ENCODE assay signal across 11 cellular contexts in genomic region chr4:183838987-183839712, GRCh38.
DNase-seq lines count a peak whose midpoint lies in the region; ATAC-seq and TF ChIP-seq lines count a peak whose summit lies in the region.
"Had no signal": no experiment of that assay in that cellular context is flagged by ENCODE, and none has a peak within 500 bp of the region (broad histone marks: within the 10 kb centered on the region; RNA-seq: fewer than 3 reads in every experiment).

No MANE protein-coding gene starts in this region.

- no peaks in the 10 kb centered on the region for H3K36me3 ChIP-seq in WERI-Rb-1
- H3K36me3 ChIP-seq in iPS DF 6.9 (ENCODE audit: control insufficient read depth, insufficient read depth, low read length): no peaks in the 10 kb centered on the region
- H3K36me3 ChIP-seq in colonic mucosa: no peaks in the 10 kb centered on the region

- ATAC-seq in GM18873 (IDR thresholded peaks at IDR 0.05; ENCODE audit: low FRiP score, unreplicated experiment): no peak
- ATAC-seq: effector memory CD8-positive, alpha-beta T cell had no signal

- peak; percentile 2 for TF ChIP-seq CTCF in HFF-Myc (IDR thresholded peaks at IDR 0.05; ENCODE audit: low read depth, low read length, missing control alignments)
- peak; percentile 29; the same call in 1 of the 2 replicates for TF ChIP-seq CTCF in WERI-Rb-1 (IDR thresholded peaks at IDR 0.05; ENCODE audit: low read depth, low read length)
- no peak for TF ChIP-seq CTCF in colonic mucosa (IDR thresholded peaks at IDR 0.05)

- peak; percentile 23 for DNase-seq in A172 (ENCODE audit: low spot score)
- DNase-seq in HFF-Myc (ENCODE audit: extremely low read depth, low read depth): no peak
- DNase-seq in WERI-Rb-1: peak; percentile 40
- DNase-seq in iPS DF 6.9 (ENCODE audit: low read depth, low spot score): peak; percentile 45
- DNase-seq in colonic mucosa: no peak
- no peak for DNase-seq in NCI-H1048 (lab: John Stamatoyannopoulos, UW)
- no peak for DNase-seq in DMS53 treated with DMSO at 0.1 percent for 48 hours (lab: John Stamatoyannopoulos, UW; ENCODE audit: unreplicated experiment)
- DNase-seq: effector memory CD8-positive, alpha-beta T cell; Karpas-422; naive B cell had no signal

- no peak overlapping the region for H3K27ac ChIP-seq in WERI-Rb-1
- no peak overlapping the region for H3K27ac ChIP-seq in iPS DF 6.9 (ENCODE audit: low read length)
- no peak overlapping the region for H3K27ac ChIP-seq in colonic mucosa

- intact Hi-C loops in colonic mucosa (cut with DNase I): no loop called here

- H3K9me3 ChIP-seq in WERI-Rb-1 (ENCODE audit: severe bottlenecking): no peaks in the 10 kb centered on the region
- H3K9me3 ChIP-seq in iPS DF 6.9 (ENCODE audit: control insufficient read depth, insufficient read depth, low read length): no peaks in the 10 kb centered on the region
- H3K9me3 ChIP-seq in colonic mucosa: no peaks in the 10 kb centered on the region

- H3K4me3 ChIP-seq in HFF-Myc (replicated peaks; ENCODE audit: low read depth, low read length): no peak overlapping the region
- H3K4me3 ChIP-seq in WERI-Rb-1 (ENCODE audit: low read depth, low read length): no peak overlapping the region
- H3K4me3 ChIP-seq in iPS DF 6.9 (ENCODE audit: low read length): no peak overlapping the region
- no peak overlapping the region for H3K4me3 ChIP-seq in colonic mucosa

- WGBS in iPS DF 6.9 (ENCODE audit: insufficient coverage, insufficient read length): no CpG with 5 or more reads among the region's 16 CpGs

- H3K27me3 ChIP-seq in WERI-Rb-1 (ENCODE audit: insufficient read depth, low read depth, severe bottlenecking) (no peaks in the 10 kb centered on the region), iPS DF 6.9 (ENCODE audit: control insufficient read depth, insufficient read depth, low read length) (no peaks in the 10 kb centered on the region), colonic mucosa (no peaks in the 10 kb centered on the region)

- H3K9ac ChIP-seq in colonic mucosa (ENCODE audit: low read depth in 2 of 2, low read length in 2 of 2): no peak overlapping the region

- H3K4me1 ChIP-seq in iPS DF 6.9 (ENCODE audit: control insufficient read depth, insufficient read depth, low read length) (no peaks in the 10 kb centered on the region), colonic mucosa (no peaks in the 10 kb centered on the region)

Comparison
In these comparisons a context has a peak if more than half of its experiments do, and no peak if none do; other contexts are left out.
1. DNase-seq: peak in A172 (single experiment), WERI-Rb-1 (single experiment) and iPS DF 6.9 (single experiment); none in HFF-Myc (single experiment), colonic mucosa (single experiment), NCI-H1048 (single experiment) and DMS53 treated with DMSO at 0.1 percent for 48 hours (single experiment).